In the genomic region with DNA sequence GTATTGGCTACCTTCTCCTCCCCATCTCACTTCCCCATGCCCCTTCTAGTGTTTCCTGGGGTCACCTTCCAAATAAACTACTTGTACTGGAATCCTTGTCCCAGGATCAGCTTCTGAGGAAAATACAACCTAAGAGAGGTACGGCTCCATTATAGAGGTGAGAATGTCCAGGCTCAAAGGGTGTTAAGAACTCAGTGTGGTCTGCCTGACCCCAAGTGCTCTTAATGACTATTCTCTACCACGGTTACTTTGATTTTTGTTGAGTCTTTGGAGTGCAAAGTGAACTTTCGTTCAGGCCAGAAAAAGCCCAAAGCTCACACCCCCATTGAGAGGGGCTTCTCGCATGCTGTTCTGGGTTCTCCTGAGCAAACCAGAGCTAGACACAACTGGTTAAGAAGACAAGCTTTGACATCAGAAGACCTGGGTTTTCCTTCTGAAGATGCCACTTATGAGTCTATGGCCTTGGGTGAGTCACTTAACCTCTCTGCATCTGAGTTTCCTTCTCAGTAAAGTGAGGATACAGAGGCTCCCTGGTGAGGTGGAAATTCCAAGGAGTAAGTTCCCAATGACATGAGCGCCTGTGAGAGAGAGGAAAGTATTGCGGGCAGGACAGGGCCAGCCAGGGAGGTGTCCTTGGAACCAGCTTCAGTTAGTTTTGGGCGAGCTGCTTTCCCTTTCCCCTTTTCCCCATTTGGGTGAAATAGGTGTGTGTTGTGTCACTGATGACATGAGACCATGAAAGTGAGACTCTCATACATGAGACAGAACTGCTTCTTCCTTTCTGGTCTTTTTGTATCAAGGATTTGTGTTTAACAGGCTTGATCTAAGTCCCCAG, we compare ENCODE assay signal across 16 cellular contexts.
DNase-seq lines count a peak whose midpoint lies in the region; ATAC-seq and TF ChIP-seq lines count a peak whose summit lies in the region.
"Had no signal": no experiment of that assay in that cellular context is flagged by ENCODE, and none has a peak within 500 bp of the region (broad histone marks: within the 10 kb centered on the region; RNA-seq: fewer than 3 reads in every experiment).

No MANE protein-coding gene starts in this region.

- H3K27ac Mint-ChIP-seq in activated B cell treated with CpG ODN at 0.5 μM for 24 hours: no peak overlapping the region
- H3K27ac Mint-ChIP-seq: natural killer cell treated with Interleukin-12 subunit alpha and Interleukin-12 subunit beta and Interleukin-15 and Interleukin-18, amount 100 ng/mL, for 72 hours had no signal

- CTCF ChIA-PET in activated B cell treated with CpG ODN at 0.5 μM for 24 hours (lab: Charles Lee): no interaction called here

- H3K4me2 ChIP-seq in mesenchymal stem cell (ENCODE audit: low read length, poor library complexity, severe bottlenecking): no peak overlapping the region

- WGBS in mesenchymal stem cell: 92% methylated on average over 6 of the region's 7 CpGs

- no peak overlapping the region for H3K4me3 ChIP-seq in mesenchymal stem cell (ENCODE audit: insufficient read depth in 1 of 2, low read depth in 1 of 2, low read length in 2 of 2)
- H3K4me3 ChIP-seq: SJSA1 had no signal

- peaks cover 26% of the 10 kb centered on the region for H3K27me3 Mint-ChIP-seq in activated B cell treated with CpG ODN at 0.5 μM for 24 hours

- H2BK12ac ChIP-seq in mesenchymal stem cell (ENCODE audit: low read length in 2 of 2): no peak overlapping the region

- H2BK15ac ChIP-seq in mesenchymal stem cell (ENCODE audit: low read depth, poor library complexity, severe bottlenecking): peak overlapping the region; percentile 49

- POLR2A ChIA-PET in activated B cell treated with CpG ODN at 0.5 μM for 24 hours (lab: Charles Lee): interaction anchor here (1.4 kb wide), 1 partner anchor 174 kb away, joined by 3 read pairs; no protein-coding TSS in a partner anchor

- peaks cover 58% of the 10 kb centered on the region for H3K4me1 Mint-ChIP-seq in activated B cell treated with CpG ODN at 0.5 μM for 24 hours

- H2BK5ac ChIP-seq in mesenchymal stem cell (ENCODE audit: low read depth, low read length, poor library complexity, severe bottlenecking): no peak overlapping the region

- H3K36me3 ChIP-seq in mesenchymal stem cell (ENCODE audit: control insufficient read depth in 1 of 2, insufficient read depth in 2 of 2, low read depth in 1 of 2, low read length in 2 of 2): no peaks in the 10 kb centered on the region
- H3K36me3 ChIP-seq: SJSA1 had no signal

- peaks cover 8% of the 10 kb centered on the region for H3K4me1 ChIP-seq in mesenchymal stem cell (ENCODE audit: control insufficient read depth, insufficient read depth, low read depth, low read length)

- no peaks in the 10 kb centered on the region for H3K36me3 Mint-ChIP-seq in activated B cell treated with CpG ODN at 0.5 μM for 24 hours (ENCODE audit: low read depth)
- H3K36me3 Mint-ChIP-seq: CD8-positive, alpha-beta T cell; natural killer cell treated with Interleukin-12 subunit alpha and Interleukin-12 subunit beta and Interleukin-15 and Interleukin-18, amount 100 ng/mL, for 72 hours had no signal

- ATAC-seq in activated B cell treated with CpG ODN at 0.5 μM for 24 hours (ENCODE audit: low read depth): peak; percentile 32
- ATAC-seq: CD8-positive, alpha-beta T cell; natural killer cell treated with Interleukin-12 subunit alpha and Interleukin-12 subunit beta and Interleukin-15 and Interleukin-18, amount 100 ng/mL, for 72 hours had no signal

- no peak overlapping the region for H3K4me3 Mint-ChIP-seq in activated B cell treated with CpG ODN at 0.5 μM for 24 hours
- H3K4me3 Mint-ChIP-seq: CD8-positive, alpha-beta T cell; natural killer cell treated with Interleukin-12 subunit alpha and Interleukin-12 subunit beta and Interleukin-15 and Interleukin-18, amount 100 ng/mL, for 72 hours had no signal

- H3K23ac ChIP-seq in mesenchymal stem cell (ENCODE audit: low read length in 2 of 2): no peak overlapping the region

- peaks cover 3% of the 10 kb centered on the region for H3K9me3 Mint-ChIP-seq in activated B cell treated with CpG ODN at 0.5 μM for 24 hours
- H3K9me3 Mint-ChIP-seq: natural killer cell treated with Interleukin-12 subunit alpha and Interleukin-12 subunit beta and Interleukin-15 and Interleukin-18, amount 100 ng/mL, for 72 hours had no signal

- intact Hi-C loops in activated B cell treated with CpG ODN at 0.5 μM for 24 hours (cut with micrococcal nuclease): loop anchor here (10.0 kb wide), 1 partner anchor 535 kb away; a partner anchor contains a TSS

- H2AK5ac ChIP-seq in mesenchymal stem cell (ENCODE audit: low read length, severe bottlenecking): no peak overlapping the region

- H4K91ac ChIP-seq in mesenchymal stem cell (ENCODE audit: low read length): no peak overlapping the region

- no peak overlapping the region for H2AFZ ChIP-seq in mesenchymal stem cell (ENCODE audit: low read depth, low read length)

- H3K27ac ChIP-seq in mesenchymal stem cell (ENCODE audit: low read length, poor library complexity, severe bottlenecking): no peak overlapping the region
- H3K27ac ChIP-seq: 22Rv1, SJSA1 had no signal

- no peaks in the 10 kb centered on the region for H3K9me3 ChIP-seq in mesenchymal stem cell (ENCODE audit: control insufficient read depth, low read length)
- H3K9me3 ChIP-seq: SJSA1 had no signal

- no peak overlapping the region for H3K14ac ChIP-seq in mesenchymal stem cell (ENCODE audit: low read length in 2 of 2)

- peaks cover 15 to 25% of the 10 kb centered on the region in 2 experiments for H3K27me3 ChIP-seq in mesenchymal stem cell (ENCODE audit: control insufficient read depth in 1 of 2, insufficient read depth in 1 of 2, low read length in 2 of 2)
- H3K27me3 ChIP-seq: SJSA1 had no signal

- no peak overlapping the region for H3K4ac ChIP-seq in mesenchymal stem cell (ENCODE audit: low read depth in 1 of 2, low read length in 2 of 2)

- H2BK120ac ChIP-seq in mesenchymal stem cell (ENCODE audit: low read depth, low read length): no peak overlapping the region

- no peak overlapping the region for H3K9ac ChIP-seq in mesenchymal stem cell (ENCODE audit: low read length)

- no peak overlapping the region for H4K8ac ChIP-seq in mesenchymal stem cell (ENCODE audit: low read length)

- TF ChIP-seq CTCF in activated B cell treated with CpG ODN at 0.5 μM for 24 hours (IDR thresholded peaks at IDR 0.05): no peak

- no peak overlapping the region for H3K18ac ChIP-seq in mesenchymal stem cell (ENCODE audit: low read depth in 1 of 2, low read length in 2 of 2)

- H3K79me1 ChIP-seq in mesenchymal stem cell (replicated peaks; ENCODE audit: low read length, poor library complexity, severe bottlenecking): no peaks in the 10 kb centered on the region

- DNase-seq in DMS79 treated with DMSO at 0.1 percent for 48 hours (lab: John Stamatoyannopoulos, UW): peak; percentile 21
- no peak for DNase-seq in DMS79 (lab: John Stamatoyannopoulos, UW)
- peak; percentile 4 for DNase-seq in Daoy (ENCODE audit: low read depth)
- DNase-seq in activated B cell treated with CpG ODN at 0.5 μM for 24 hours: no peak
- DNase-seq in mesenchymal stem cell: peak; percentile 70
- DNase-seq in SK-N-DZ (ENCODE audit: low spot score): no peak
- no peak for DNase-seq in DMS153 (lab: John Stamatoyannopoulos, UW)
- no peak for DNase-seq in NCI-H2029 treated with DMSO at 0.1 percent for 48 hours (lab: John Stamatoyannopoulos, UW)
- DNase-seq: CD8-positive, alpha-beta T cell; central memory CD4-positive, alpha-beta T cell; left cardiac atrium; MV-4-11; NCI-H2171 had no signal

Comparison
In these comparisons a context has a peak if more than half of its experiments do, and no peak if none do; other contexts are left out.
1. DNase-seq: peak in DMS79 treated with DMSO at 0.1 percent for 48 hours (single experiment), Daoy (single experiment) and mesenchymal stem cell (single experiment); none in DMS79 (single experiment), activated B cell treated with CpG ODN at 0.5 μM for 24 hours (single experiment), SK-N-DZ (single experiment), DMS153 (single experiment) and NCI-H2029 treated with DMSO at 0.1 percent for 48 hours (single experiment).